In genomic region chr19:47599671-47600245, GRCh38 we compare ENCODE assay signal across 8 cellular contexts. TPM values are rescaled to one million over a fixed set of nuclear protein-coding genes. Genes with fewer than 3 reads are reported as not detected.
A peak's percentile ranks its signal among the peaks of the same experiment; 100 is the strongest.
DNase-seq lines count a peak whose midpoint lies in the region; ATAC-seq and TF ChIP-seq lines count a peak whose summit lies in the region.
"Not testable (repeated sequence)": the region's sequence is repeated elsewhere in the genome, so short reads cannot be mapped to it uniquely, and the experiment has no call there.

No MANE protein-coding gene starts in this region.

- not testable (repeated sequence) for ATAC-seq in T-helper 17 cell, left lung

- 30 to 33% methylated on average over 25 of the region's 25 CpGs for WGBS in esophagus, 2 donors
- 18 to 36% (median 27%) methylated on average over 25 of the region's 25 CpGs for WGBS in ovary, 3 donors
- 38 to 43% methylated on average over 25 of the region's 25 CpGs for WGBS in tibial nerve, 2 donors

- not testable (repeated sequence) for H3K36me3 Mint-ChIP-seq in T-helper 17 cell (ENCODE audit: low read depth)

- not testable (repeated sequence) for H3K27me3 ChIP-seq in ascending aorta; esophagus (ENCODE audit: control insufficient read depth in 1 of 2, insufficient read depth in 2 of 2, low read length in 2 of 2); left lung; ovary; tibial nerve

- TF ChIP-seq EP300 in ovary (IDR thresholded peaks at IDR 0.05); tibial nerve (IDR thresholded peaks at IDR 0.05): not testable (repeated sequence)

- peak overlapping the region; percentile 39 for H3K27ac Mint-ChIP-seq in T-helper 17 cell

- peaks cover 12% of the 10 kb centered on the region for H3K4me1 Mint-ChIP-seq in T-helper 17 cell

- not testable (repeated sequence) for TF ChIP-seq POLR2A in ovary (IDR thresholded peaks at IDR 0.05); tibial nerve (IDR thresholded peaks at IDR 0.05)

- not testable (repeated sequence) for H3K27me3 Mint-ChIP-seq in T-helper 17 cell

- not testable (repeated sequence) for TF ChIP-seq CTCF in ascending aorta (IDR thresholded peaks at IDR 0.05); left lung (IDR thresholded peaks at IDR 0.05); ovary (IDR thresholded peaks at IDR 0.05); tibial nerve (IDR thresholded peaks at IDR 0.05)

- H3K36me3 ChIP-seq in KOPT-K1 (ENCODE audit: insufficient read depth, low read length); ascending aorta; esophagus (ENCODE audit: control insufficient read depth in 2 of 2, insufficient read depth in 2 of 2, low read length in 1 of 2); left lung; ovary; tibial nerve: not testable (repeated sequence)

- H3K9me3 ChIP-seq in KOPT-K1 (ENCODE audit: insufficient read depth, low read length, poor library complexity, severe bottlenecking); T-helper 17 cell (ENCODE audit: control insufficient read depth, low read length, poor library complexity, severe bottlenecking); ascending aorta; esophagus (ENCODE audit: control insufficient read depth in 2 of 2, insufficient read depth in 1 of 2, low read depth in 1 of 2, low read length in 1 of 2); left lung; ovary; tibial nerve: not testable (repeated sequence)

- H3K4me3 ChIP-seq in ascending aorta (peak overlapping the region; percentile 55 to 69), esophagus (ENCODE audit: low read depth in 1 of 2, low read length in 2 of 2) (peak overlapping the region; percentile 29 to 44), left lung (peak overlapping the region; percentile 22 to 56), ovary (peak overlapping the region; percentile 47), tibial nerve (peak overlapping the region; percentile 34 to 61 (median 44))

- DNase-seq in COR-L47 (lab: John Stamatoyannopoulos, UW) = peak; percentile 45
- DNase-seq in T-helper 17 cell; ascending aorta (ENCODE audit: low spot score in 2 of 2); left lung; ovary; tibial nerve (ENCODE audit: low spot score in 2 of 2): not testable (repeated sequence)

- peak overlapping the region; percentile 89 for H3K4me3 Mint-ChIP-seq in T-helper 17 cell

- H3K4me1 ChIP-seq in ascending aorta = peaks cover 0 to 13% of the 10 kb centered on the region in 2 donors
- H3K4me1 ChIP-seq in esophagus (ENCODE audit: control insufficient read depth in 2 of 2, insufficient read depth in 2 of 2, low read length in 1 of 2); ovary (ENCODE audit: insufficient read depth): not testable (repeated sequence)
- H3K4me1 ChIP-seq in left lung = peaks cover 10 to 42% of the 10 kb centered on the region in 2 donors
- peaks cover 0 to 26% (median 6%) of the 10 kb centered on the region in 4 donors for H3K4me1 ChIP-seq in tibial nerve

- intact Hi-C loops in ascending aorta (cut with DNase I) = loop anchor here (1.0 to 10.0 kb wide), 5 partner anchors 9 to 325 kb away; partner anchors contain the start of genes INAFM1, NAPA and ZNF541
- intact Hi-C loops in left lung (cut with DNase I) = loop anchor here in 1 of 2 donors (10.0 kb wide), 1 partner anchor 95 kb away; no protein-coding TSS in a partner anchor
- intact Hi-C loops in ovary (cut with DNase I) = loop anchor here in 2 of 4 donors (10.0 kb wide), 2 partner anchors 65 to 85 kb away; partner anchors contain the start of gene NAPA (in 2 of the 2)

- H3K27ac ChIP-seq in KOPT-K1 (ENCODE audit: low read depth, low read length, poor library complexity, severe bottlenecking) = peak overlapping the region; percentile 79
- H3K27ac ChIP-seq in ascending aorta = peak overlapping the region; percentile 72 to 84
- H3K27ac ChIP-seq in esophagus (ENCODE audit: low read depth in 2 of 2, low read length in 1 of 2) = peak overlapping the region; percentile 88 to 94
- peak overlapping the region; percentile 77 to 89 for H3K27ac ChIP-seq in left lung
- H3K27ac ChIP-seq in ovary = not testable (repeated sequence)
- H3K27ac ChIP-seq in tibial nerve = peak overlapping the region; percentile 35 to 95 (median 72)

RNA-seq across cellular contexts. Expression of gene BICRA, which starts 9.2 kb away (rescaled TPM):
- total RNA-seq in T-helper 17 cell (10 to 100 TPM; 32.1 to 34.8 TPM), ascending aorta (19.7 TPM), left lung (10 to 100 TPM; 13.8 to 15.5 TPM), ovary (10 to 100 TPM in 5 of 7 donors, 1 to 10 TPM in 2; 3.7 to 21.7 (median 13.1) TPM), tibial nerve (10 to 100 TPM in 2 of 4 donors, 1 to 10 TPM in 2; 6.1 to 23.1 (median 9.8) TPM)
- polyA plus RNA-seq in esophagus (1 to 10 TPM; 4.0 to 8.5 TPM), ovary (10 to 100 TPM in 1 of 2 donors, 1 to 10 TPM in 1; 8.1 to 10.1 TPM)

RNA-seq across cellular contexts. Expression of gene ZNF541, which starts 26.8 kb away (rescaled TPM):
- total RNA-seq in T-helper 17 cell (under 1 TPM; 0.65 to 0.99 TPM), ascending aorta (not detected), left lung (under 1 TPM; 0.37 to 0.50 TPM), ovary (1 to 10 TPM in 5 of 7 donors, under 1 TPM in 2; 0.62 to 2.5 (median 1.5) TPM), tibial nerve (under 1 TPM in 3 of 4 donors, not detected in 1; under 0.01 to 0.90 (median 0.66) TPM)
- polyA plus RNA-seq in esophagus (under 1 TPM; 0.06 to 0.14 TPM), ovary (1 to 10 TPM in 1 of 2 donors, under 1 TPM in 1; 0.97 to 1.8 TPM)
